8 cellular contexts compared by ENCODE assay signal in the genomic region with DNA sequence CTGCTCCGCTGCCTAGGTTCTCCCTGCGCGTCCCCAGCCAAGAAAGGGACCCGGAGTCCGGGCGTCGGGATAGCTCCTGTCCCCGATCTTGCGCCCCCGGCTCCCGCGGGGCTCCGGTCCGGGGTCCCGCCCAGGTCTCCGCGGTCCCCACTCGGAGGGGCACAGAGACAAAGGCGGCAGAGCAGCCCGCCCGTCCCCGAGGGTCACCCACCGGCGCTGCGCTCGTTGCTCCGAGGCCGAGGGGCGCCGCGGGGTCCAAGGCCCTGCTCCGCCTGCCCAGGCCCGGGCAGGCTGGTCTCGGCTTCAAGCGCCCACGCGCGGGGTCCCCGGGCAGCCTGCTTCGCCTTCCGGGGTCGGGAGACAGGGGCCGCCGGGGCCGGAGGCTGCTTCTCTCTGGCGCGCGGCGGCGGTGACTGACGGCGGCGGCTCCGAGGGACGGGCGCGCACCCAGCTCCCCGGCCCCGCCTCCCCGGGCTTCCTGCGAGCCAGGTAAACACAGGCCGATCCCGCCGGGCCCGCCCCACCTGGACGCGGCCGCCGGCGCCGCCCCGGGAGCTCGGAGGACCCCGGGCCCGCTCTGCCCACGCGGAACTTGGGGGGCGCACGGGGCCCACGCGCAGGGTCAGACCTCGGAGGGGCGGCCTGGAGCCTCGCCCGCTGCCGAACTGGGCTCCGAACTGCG.
DNase-seq lines count a peak whose midpoint lies in the region; ATAC-seq and TF ChIP-seq lines count a peak whose summit lies in the region.

A gene (minus strand): TSS at position 415 of the 682 bp plus-strand sequence. CDS start 27,522 bp downstream, outside the sequence.

- no peaks in the 10 kb centered on the region for H3K9me3 ChIP-seq in effector memory CD4-positive, alpha-beta T cell (ENCODE audit: control insufficient read depth, low read length)
- H3K9me3 ChIP-seq in mucosa of rectum (ENCODE audit: control insufficient read depth in 2 of 2, low read length in 2 of 2) = no peaks in the 10 kb centered on the region
- H3K9me3 ChIP-seq in stomach smooth muscle (ENCODE audit: control insufficient read depth in 2 of 2, low read length in 2 of 2) = peaks cover 0 to 6% of the 10 kb centered on the region in 2 donors

- H3K27me3 ChIP-seq in effector memory CD4-positive, alpha-beta T cell (replicated peaks; ENCODE audit: control insufficient read depth, insufficient read depth, low read length, poor library complexity, severe bottlenecking) = no peaks in the 10 kb centered on the region
- H3K27me3 ChIP-seq in mucosa of rectum (ENCODE audit: control insufficient read depth in 2 of 2, insufficient read depth in 2 of 2, low read length in 2 of 2) (no peaks in the 10 kb centered on the region), stomach smooth muscle (ENCODE audit: control insufficient read depth in 1 of 2, insufficient read depth in 2 of 2, low read length in 2 of 2) (peaks cover 0 to 20% of the 10 kb centered on the region in 2 donors)

- DNase-seq in NCI-H146 treated with DMSO at 0.1 percent for 48 hours (lab: John Stamatoyannopoulos, UW; ENCODE audit: unreplicated experiment) = peak; percentile 87
- DNase-seq in activated CD4-positive, alpha-beta T cell treated with anti-CD3 and anti-CD28 coated beads, Interleukin-2, amount 50 U/mL, for 48 hours = peak; percentile 71 to 73
- DNase-seq in effector memory CD4-positive, alpha-beta T cell = peak; percentile 49 to 60 (median 51)
- DNase-seq in cerebellar nuclear complex (lab: John Stamatoyannopoulos, UW) = no peak

- H3K36me3 ChIP-seq in effector memory CD4-positive, alpha-beta T cell (ENCODE audit: control insufficient read depth, insufficient read depth, low read length) = no peaks in the 10 kb centered on the region
- H3K36me3 ChIP-seq in mucosa of rectum (ENCODE audit: control insufficient read depth in 2 of 2, insufficient read depth in 2 of 2, low read length in 2 of 2) (no peaks in the 10 kb centered on the region), stomach smooth muscle (ENCODE audit: control insufficient read depth in 2 of 2, insufficient read depth in 2 of 2, low read length in 2 of 2) (no peaks in the 10 kb centered on the region)

- ATAC-seq in GM18505 (IDR thresholded peaks at IDR 0.05; ENCODE audit: unreplicated experiment) = peak; percentile 60
- ATAC-seq in HG02642 (IDR thresholded peaks at IDR 0.05; ENCODE audit: poor library complexity, unreplicated experiment) = peak; percentile 67

- H3K4me1 ChIP-seq in effector memory CD4-positive, alpha-beta T cell (ENCODE audit: control insufficient read depth, insufficient read depth, low read length, poor library complexity, severe bottlenecking) = peaks cover 37% of the 10 kb centered on the region
- H3K4me1 ChIP-seq in mucosa of rectum (ENCODE audit: control insufficient read depth in 2 of 2, insufficient read depth in 2 of 2, low read length in 2 of 2) (peaks cover 25 to 40% of the 10 kb centered on the region in 2 donors), stomach smooth muscle (ENCODE audit: control insufficient read depth, insufficient read depth, low read length) (peaks cover 43% of the 10 kb centered on the region)

- peak; percentile 84 for TF ChIP-seq POLR2A in GM18505 (IDR thresholded peaks at IDR 0.05; ENCODE audit: borderline replicate concordance, extremely low read depth, insufficient read depth, insufficient read length)

- H3K4me3 ChIP-seq in effector memory CD4-positive, alpha-beta T cell (ENCODE audit: insufficient read depth, low read depth, low read length, poor library complexity, severe bottlenecking) = peak within 1 kb of the TSS; percentile 95
- H3K4me3 ChIP-seq in mucosa of rectum (ENCODE audit: low read length in 2 of 2) = peak within 1 kb of the TSS; percentile 80 to 84
- peak within 1 kb of the TSS; percentile 53 to 79 for H3K4me3 ChIP-seq in stomach smooth muscle (ENCODE audit: low read length in 2 of 2)

- peak within 1 kb of the TSS; percentile 86 for H3K27ac ChIP-seq in effector memory CD4-positive, alpha-beta T cell (ENCODE audit: insufficient read depth, low read length, poor library complexity, severe bottlenecking)
- H3K27ac ChIP-seq in mucosa of rectum (ENCODE audit: low read depth in 2 of 2, low read length in 2 of 2) (peak within 1 kb of the TSS; percentile 92 to 95), stomach smooth muscle (ENCODE audit: low read length) (peak within 1 kb of the TSS; percentile 41)

- H3K9ac ChIP-seq in mucosa of rectum (ENCODE audit: low read depth in 1 of 2, low read length in 2 of 2) = peak within 1 kb of the TSS; percentile 87 to 98
- H3K9ac ChIP-seq in stomach smooth muscle (ENCODE audit: low read length in 2 of 2) = peak within 1 kb of the TSS; percentile 56 to 69

Comparison
In these comparisons a context has a peak if more than half of its experiments do, and no peak if none do; other contexts are left out.
1. DNase-seq: peak in NCI-H146 treated with DMSO at 0.1 percent for 48 hours (single experiment), activated CD4-positive, alpha-beta T cell treated with anti-CD3 and anti-CD28 coated beads, Interleukin-2, amount 50 U/mL, for 48 hours (2 of 2) and effector memory CD4-positive, alpha-beta T cell (3 of 3); none in cerebellar nuclear complex (0 of 2).
2. H3K27ac ChIP-seq: peak in every context shown above with its lines; median percentile 94 in mucosa of rectum; 86 in effector memory CD4-positive, alpha-beta T cell; 41 in stomach smooth muscle.
3. Peak in every context shown above with its lines, with median percentiles within 50 percentile points of each other: H3K4me3 ChIP-seq.